In genomic region chr3:118529554-118529953, GRCh38 we compare ENCODE assay signal across 6 cellular contexts.
"Had no signal": no experiment of that assay in that cellular context is flagged by ENCODE, and none has a peak within 500 bp of the region (broad histone marks: within the 10 kb centered on the region; RNA-seq: fewer than 3 reads in every experiment).

No MANE protein-coding gene starts in this region.

- ATAC-seq: HepG2 had no signal

- H3K27ac ChIP-seq: GM23248 had no signal

- DNase-seq: GM23248, GOT3, H9, HCEC 1CT, KBM-7 had no signal

- H3K4me3 ChIP-seq: GM23248 had no signal

- FAIRE-seq: HepG2 had no signal
